Comparison of ENCODE assay signal across 8 cellular contexts in genomic region chr3:108489776-108490175, GRCh38. TPM values are rescaled to one million over a fixed set of nuclear protein-coding genes. Genes with fewer than 3 reads are reported as not detected.
DNase-seq lines count a peak whose midpoint lies in the region; ATAC-seq, FAIRE-seq and TF ChIP-seq lines count a peak whose summit lies in the region.

No MANE protein-coding gene starts in this region.

- peak; percentile 49 for FAIRE-seq in GM12878 (lab: Jason Lieb, UNC)

- H3K27ac Mint-ChIP-seq in activated T-helper 2 cell treated with anti-CD3 and anti-CD28 coated beads, Interferon-gamma antibody, Interleukin-2, Interleukin-4, amounts not matched to agents 10 μg/mL and 5 μg/mL and 100 μg/mL, durations not matched to agents 14 hours and 24 hours and 36 hours, result no peak overlapping the region

- H3K9ac ChIP-seq in OCI-LY3 (ENCODE audit: low read length) (no peak overlapping the region), GM12878 (ENCODE audit: control insufficient read depth, insufficient read depth, low read length) (no peak overlapping the region)

- no peaks in the 10 kb centered on the region for H3K79me2 ChIP-seq in OCI-LY3 (ENCODE audit: low read length)
- H3K79me2 ChIP-seq in GM12878 (ENCODE audit: control insufficient read depth, insufficient read depth, low read length), result no peaks in the 10 kb centered on the region

- ATAC-seq in HG03575 (IDR thresholded peaks at IDR 0.05; ENCODE audit: extremely low read depth, insufficient number of reproducible peaks, low FRiP score, unreplicated experiment), result peak; percentile 55
- peak; percentile 90 for ATAC-seq in GM12878

- TF ChIP-seq POLR2A in GM12878 (IDR thresholded peaks at IDR 0.05; ENCODE audit: low read depth, low read length), result no peak

- H3K4me1 Mint-ChIP-seq in activated T-helper 2 cell treated with anti-CD3 and anti-CD28 coated beads, Interferon-gamma antibody, Interleukin-2, Interleukin-4, amounts not matched to agents 10 μg/mL and 5 μg/mL and 100 μg/mL, durations not matched to agents 14 hours and 24 hours and 36 hours (ENCODE audit: low read depth), result peaks cover 6% of the 10 kb centered on the region

- DNase-seq in DMS114 treated with DMSO at 0.1 percent for 48 hours (lab: John Stamatoyannopoulos, UW; ENCODE audit: unreplicated experiment), result peak; percentile 46
- DNase-seq in GM19240 (ENCODE audit: insufficient read length, low spot score), result peak; percentile 30
- peak; percentile 31 for DNase-seq in GM12878 (ENCODE audit: low read depth, low spot score)
- DNase-seq in iPS-NIHi11 (ENCODE audit: low spot score), result peak; percentile 47
- peak in 2 of 3 donors; percentile 0 to 2 for DNase-seq in stimulated activated CD4-positive, alpha-beta T cell treated with anti-CD3 and anti-CD28 coated beads, TNF-alpha, amount 100 ng/mL, for 1 hour (ENCODE audit: low read depth in 3 of 3, low spot score in 1 of 3)
- no peak for DNase-seq in activated T-helper 2 cell treated with anti-CD3 and anti-CD28 coated beads, Interferon-gamma antibody, Interleukin-2, Interleukin-4, amounts not matched to agents 10 μg/mL and 5 μg/mL and 100 μg/mL, durations not matched to agents 14 hours and 24 hours and 36 hours (ENCODE audit: low spot score)

- no peak for TF ChIP-seq EP300 in GM12878 (IDR thresholded peaks at IDR 0.05; ENCODE audit: borderline replicate concordance in 1 of 2, control insufficient read depth in 1 of 2, low read depth in 2 of 2, low read length in 2 of 2)

- H3K4me1 ChIP-seq in OCI-LY3 (ENCODE audit: low read length) (peaks cover 13% of the 10 kb centered on the region), GM12878 (ENCODE audit: control insufficient read depth, insufficient read depth, low read length) (no peaks in the 10 kb centered on the region)

- peak overlapping the region; percentile 21 for H3K4me2 ChIP-seq in OCI-LY3 (ENCODE audit: low read length)
- no peak overlapping the region for H3K4me2 ChIP-seq in GM12878 (ENCODE audit: control insufficient read depth, insufficient read depth)

- TF ChIP-seq CTCF in OCI-LY3 (IDR thresholded peaks at IDR 0.05; ENCODE audit: low read depth, low read length) (peak; percentile 89), GM12878 (IDR thresholded peaks at IDR 0.05 in 2 of 3, conservative IDR thresholded peaks at IDR 0.05 in 1 of 3; ENCODE audit: control insufficient read depth in 2 of 3, extremely low read depth in 1 of 3, insufficient read depth in 1 of 3, low read depth in 3 of 3, low read length in 3 of 3) (peak; percentile 69 to 79 (median 70))

- in situ Hi-C loops in GM12878 (cut with MboI), result loop anchor here (5.0 to 10.0 kb wide), 3 partner anchors 65 to 593 kb away; no protein-coding TSS in a partner anchor

- H3K4me3 ChIP-seq in OCI-LY3 (ENCODE audit: low read length) (no peak overlapping the region), GM12878 (no peak overlapping the region)

- H3K27ac ChIP-seq in OCI-LY3 (ENCODE audit: low read length) (no peak overlapping the region), GM12878 (ENCODE audit: control insufficient read depth, insufficient read depth) (no peak overlapping the region)

- CTCF ChIA-PET in GM12878 (lab: Yijun Ruan, JAX), result interaction anchor here (0.6 to 7.7 kb wide), 12 partner anchors 8 to 425 kb away, joined by 3 to 113 read pairs (median 4); no protein-coding TSS in a partner anchor

- no peaks in the 10 kb centered on the region for H3K36me3 Mint-ChIP-seq in activated T-helper 2 cell treated with anti-CD3 and anti-CD28 coated beads, Interferon-gamma antibody, Interleukin-2, Interleukin-4, amounts not matched to agents 10 μg/mL and 5 μg/mL and 100 μg/mL, durations not matched to agents 14 hours and 24 hours and 36 hours (ENCODE audit: low read depth)

- no peak overlapping the region for H2AFZ ChIP-seq in OCI-LY3 (ENCODE audit: low read depth, low read length)
- no peak overlapping the region for H2AFZ ChIP-seq in GM12878 (ENCODE audit: control insufficient read depth, low read depth, low read length)

- H3K4me3 Mint-ChIP-seq in activated T-helper 2 cell treated with anti-CD3 and anti-CD28 coated beads, Interferon-gamma antibody, Interleukin-2, Interleukin-4, amounts not matched to agents 10 μg/mL and 5 μg/mL and 100 μg/mL, durations not matched to agents 14 hours and 24 hours and 36 hours (ENCODE audit: low read depth), result no peak overlapping the region

- RAD21 ChIA-PET in GM12878 (lab: Charles Lee; ENCODE audit: unreplicated experiment), result interaction anchor here (1.1 to 6.1 kb wide), 3 partner anchors 12 to 602 kb away, joined by 3 to 50 read pairs (median 3); no protein-coding TSS in a partner anchor

- POLR2A ChIA-PET in GM12878 (lab: Charles Lee), result interaction anchor here (0.5 kb wide), 1 partner anchor 474 kb away, joined by 3 read pairs; no protein-coding TSS in a partner anchor

- no TSS peak for BruUV-seq in GM12878 (replicated peaks; lab: Mats Ljungman, UMichigan)

- WGBS in GM12878 (ENCODE audit: insufficient coverage, insufficient replicate concordance, low lambda C conversion rate, missing lambda C conversion rate), result 21% methylated on average over 2 of the region's 2 CpGs

- no peaks in the 10 kb centered on the region for H3K36me3 ChIP-seq in OCI-LY3 (replicated peaks; ENCODE audit: low read depth, low read length)
- H3K36me3 ChIP-seq in GM12878 (ENCODE audit: control insufficient read depth in 2 of 2, insufficient read depth in 2 of 2, low read length in 1 of 2), result no peaks in the 10 kb centered on the region

- H3K27me3 ChIP-seq in OCI-LY3 (ENCODE audit: low read depth, low read length) (peaks cover 4% of the 10 kb centered on the region; the same call in 1 of the 2 replicates), GM12878 (replicated peaks in 1 of 2; ENCODE audit: control insufficient read depth in 2 of 2, insufficient read depth in 2 of 2, low read length in 1 of 2) (no peaks in the 10 kb centered on the region)

- H3K9me3 Mint-ChIP-seq in activated T-helper 2 cell treated with anti-CD3 and anti-CD28 coated beads, Interferon-gamma antibody, Interleukin-2, Interleukin-4, amounts not matched to agents 10 μg/mL and 5 μg/mL and 100 μg/mL, durations not matched to agents 14 hours and 24 hours and 36 hours, result no peaks in the 10 kb centered on the region

- H4K20me1 ChIP-seq in OCI-LY3 (ENCODE audit: insufficient read depth, low read length) (no peaks in the 10 kb centered on the region), GM12878 (ENCODE audit: control insufficient read depth, insufficient read depth) (no peaks in the 10 kb centered on the region)

- intact Hi-C loops in GM12878 (cut with micrococcal nuclease; ENCODE audit: unreplicated experiment), result loop anchor here (1.0 to 10.0 kb wide), 4 partner anchors 63 to 535 kb away; no protein-coding TSS in a partner anchor
- intact Hi-C loops in activated T-helper 2 cell treated with anti-CD3 and anti-CD28 coated beads, Interferon-gamma antibody, Interleukin-2, Interleukin-4, amounts not matched to agents 10 μg/mL and 5 μg/mL and 100 μg/mL, durations not matched to agents 14 hours and 24 hours and 36 hours (cut with micrococcal nuclease), result loop anchor here (1.0 to 10.0 kb wide), 5 partner anchors 63 to 593 kb away; partner anchors contain the start of gene TRAT1

- TF ChIP-seq RAD21 in GM12878 (IDR thresholded peaks at IDR 0.05; ENCODE audit: insufficient read depth, low read depth, low read length), result peak; percentile 97

- SMC1A ChIA-PET in GM12878 (lab: Charles Lee; ENCODE audit: uncharacterized antibody, unreplicated experiment), result interaction anchor here (1.0 to 10.4 kb wide), 5 partner anchors 8 to 426 kb away, joined by 4 to 98 read pairs (median 6); no protein-coding TSS in a partner anchor

- H3K27me3 Mint-ChIP-seq in activated T-helper 2 cell treated with anti-CD3 and anti-CD28 coated beads, Interferon-gamma antibody, Interleukin-2, Interleukin-4, amounts not matched to agents 10 μg/mL and 5 μg/mL and 100 μg/mL, durations not matched to agents 14 hours and 24 hours and 36 hours (ENCODE audit: low read depth), result peaks cover 14% of the 10 kb centered on the region

- H3K9me3 ChIP-seq in OCI-LY3 (ENCODE audit: insufficient read depth, low read length), result no peaks in the 10 kb centered on the region
- H3K9me3 ChIP-seq in GM12878 (replicated peaks; ENCODE audit: control insufficient read depth, insufficient read depth, low read length), result no peaks in the 10 kb centered on the region

TF ChIP-seq in GM12878, 131 proteins besides CTCF, POLR2A, EP300 and RAD21 (continues in another document):
- TF ChIP-seq SMC3 (IDR thresholded peaks at IDR 0.05; ENCODE audit: borderline replicate concordance, low read length) (peak; percentile 92; the same call in 1 of the 2 replicates), SMAD5 (IDR thresholded peaks at IDR 0.05; ENCODE audit: low read depth) (no peak)

RNA-seq across cellular contexts. Expression of gene MYH15, which starts 20.6 kb away (rescaled TPM):
- 3.5 TPM in 2 replicates for total RNA-seq in GM12878 (2013; cell fraction: nucleolus; rRNA removed)
- total RNA-seq in GM12878 (2014; rRNA removed), result 0.06 and 0.16 TPM in 2 replicates
- total RNA-seq in GM12878 (2014; rRNA removed; fragmentation: Illumina TruSeq; extraction: Trizol), result 0.09 and 0.13 TPM in 2 replicates
- 0.05 and 0.13 TPM in 2 replicates for total RNA-seq in GM12878 (2021)
- polyA plus RNA-seq in GM12878 (2011; ENCODE audit: low read depth), result 0.05 TPM
- 0.27 and 0.40 TPM in 2 replicates for polyA plus RNA-seq in GM12878 (2011; rRNA removed)
- polyA plus RNA-seq in GM12878 (2011; cell fraction: cytosol; rRNA removed), result 0.12 TPM in 2 replicates
- 0.99 and 1.2 TPM in 2 replicates for polyA plus RNA-seq in GM12878 (2011; cell fraction: nucleus; rRNA removed)
- 0.13 and 0.14 TPM in 2 replicates for polyA plus RNA-seq in GM12878 (2012)
- polyA plus RNA-seq in GM12878 (2014; fragmentation: Illumina TruSeq; extraction: Trizol), result 0.07 and 0.13 TPM in 2 replicates
- under 1 TPM; 0.06 to 0.09 TPM for polyA plus RNA-seq in GM12878 (2014; fragmentation: Nextera tagmentation; extraction: Ambion mirVana)
- polyA plus RNA-seq in GM12878 (2014; rRNA removed), result 0.05 and 0.13 TPM in 2 replicates
- under 1 TPM in 1 of 2 experiments, not detected in 1; 0.12 TPM for polyA plus RNA-seq in GM12878 (2016; fragmentation: Nextera tagmentation; extraction: Ambion mirVana)
- polyA minus RNA-seq in GM12878 (2011; rRNA and poly(A)+ RNA removed), result 0.21 and 0.66 TPM in 2 replicates
- 0.27 TPM in 1 of 2 replicates, not detected in the other for polyA minus RNA-seq in GM12878 (2011; cell fraction: cytosol; rRNA and poly(A)+ RNA removed)
- 0.73 and 0.96 TPM in 2 replicates for polyA minus RNA-seq in GM12878 (2011; cell fraction: nucleus; rRNA and poly(A)+ RNA removed)
- total RNA-seq in activated T-helper 2 cell treated with anti-CD3 and anti-CD28 coated beads, Interferon-gamma antibody, Interleukin-2, Interleukin-4, amounts not matched to agents 10 μg/mL and 5 μg/mL and 100 μg/mL, durations not matched to agents 14 hours and 24 hours and 36 hours, result 0.09 and 0.14 TPM in 2 replicates
